ENCODE assay signal across 1 cellular context in the genomic region with DNA sequence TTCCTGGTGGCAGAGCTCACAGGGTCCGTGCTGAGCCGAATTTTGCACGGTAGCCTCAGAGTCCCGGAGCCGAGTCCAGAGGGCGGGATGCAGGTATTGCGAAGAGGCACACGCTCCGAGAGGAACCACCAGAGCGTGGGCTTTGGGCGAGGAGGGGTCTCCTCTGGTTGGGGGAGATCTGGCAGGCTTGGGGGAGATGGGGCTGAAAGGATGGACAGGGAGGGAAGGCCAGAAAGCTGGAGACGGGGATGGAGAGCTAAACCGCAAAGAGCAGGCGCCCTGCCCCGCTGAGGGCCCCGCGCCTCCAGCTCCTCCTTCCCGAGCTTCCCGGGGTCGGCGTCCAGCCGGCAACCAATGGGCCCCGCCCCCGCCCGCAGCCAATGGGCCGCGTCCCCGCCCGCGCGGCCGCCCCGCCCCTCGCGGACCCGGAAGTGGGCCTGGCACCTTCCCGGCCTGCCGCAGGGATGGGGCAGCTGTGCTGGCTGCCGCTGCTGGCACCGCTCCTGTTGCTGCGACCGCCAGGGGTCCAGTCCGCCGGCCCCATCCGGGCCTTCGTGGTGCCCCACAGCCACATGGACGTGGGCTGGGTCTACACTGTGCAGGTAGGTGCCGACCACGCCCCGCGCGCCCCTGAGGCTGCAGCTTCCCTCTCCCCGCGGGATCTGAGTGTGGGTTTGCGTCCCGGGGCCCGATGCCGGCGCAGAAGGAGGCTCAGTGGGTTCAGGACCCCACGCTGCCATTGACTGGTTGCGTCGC.
A peak's percentile ranks its signal among the peaks of the same experiment; 100 is the strongest.
TF ChIP-seq lines count a peak whose summit lies in the region.

Gene MAN2B2, plus strand, starts transcription at position 443 of the 756 bp plus-strand sequence. Its CDS starts 22 bp downstream, at position 465.

TF ChIP-seq in HepG2, 621 proteins besides CTCF, POLR2A, EP300 and RAD21 (continued from another document and continues in another):
- TF ChIP-seq ZNF430 (CRISPR knock-in tag; IDR thresholded peaks at IDR 0.05), result no peak
- no peak for TF ChIP-seq ZNF207 (IDR thresholded peaks at IDR 0.05; ENCODE audit: borderline replicate concordance)
- TF ChIP-seq CREBL2 (CRISPR knock-in tag; IDR thresholded peaks at IDR 0.05; ENCODE audit: borderline replicate concordance), result no peak
- TF ChIP-seq ZNF558 (CRISPR knock-in tag; IDR thresholded peaks at IDR 0.05; ENCODE audit: borderline replicate concordance), result no peak
- TF ChIP-seq KLF11 (CRISPR knock-in tag; IDR thresholded peaks at IDR 0.05), result no peak
- no peak for TF ChIP-seq ZNF124 (CRISPR knock-in tag; IDR thresholded peaks at IDR 0.05)
- peak; percentile 41; the same call in 1 of the 2 replicates for TF ChIP-seq KDM2A (CRISPR knock-in tag; IDR thresholded peaks at IDR 0.05; ENCODE audit: borderline replicate concordance, low read depth)
- TF ChIP-seq ZNF720 (CRISPR knock-in tag; IDR thresholded peaks at IDR 0.05), result no peak
- TF ChIP-seq EZH2 (conservative IDR thresholded peaks at IDR 0.05; ENCODE audit: low read depth, low read length), result no peak
- TF ChIP-seq RXRA (CRISPR knock-in tag; IDR thresholded peaks at IDR 0.05), result no peak
- no peak for TF ChIP-seq ATM (IDR thresholded peaks at IDR 0.05; ENCODE audit: borderline replicate concordance)
- TF ChIP-seq ZSCAN29 (CRISPR knock-in tag; conservative IDR thresholded peaks at IDR 0.05), result no peak
- TF ChIP-seq MTA1 (CRISPR knock-in tag; IDR thresholded peaks at IDR 0.05; ENCODE audit: borderline replicate concordance), result no peak
- peak; percentile 86 for TF ChIP-seq SP4 (CRISPR knock-in tag; IDR thresholded peaks at IDR 0.05)
- TF ChIP-seq ZNF850 (CRISPR knock-in tag; conservative IDR thresholded peaks at IDR 0.05), result no peak
- no peak for TF ChIP-seq LRRFIP1 (CRISPR knock-in tag; conservative IDR thresholded peaks at IDR 0.05)
- no peak for TF ChIP-seq ATF6 (CRISPR knock-in tag; conservative IDR thresholded peaks at IDR 0.05)
- TF ChIP-seq ZSCAN12 (CRISPR knock-in tag; IDR thresholded peaks at IDR 0.05), result no peak
- TF ChIP-seq, protein P1, sequence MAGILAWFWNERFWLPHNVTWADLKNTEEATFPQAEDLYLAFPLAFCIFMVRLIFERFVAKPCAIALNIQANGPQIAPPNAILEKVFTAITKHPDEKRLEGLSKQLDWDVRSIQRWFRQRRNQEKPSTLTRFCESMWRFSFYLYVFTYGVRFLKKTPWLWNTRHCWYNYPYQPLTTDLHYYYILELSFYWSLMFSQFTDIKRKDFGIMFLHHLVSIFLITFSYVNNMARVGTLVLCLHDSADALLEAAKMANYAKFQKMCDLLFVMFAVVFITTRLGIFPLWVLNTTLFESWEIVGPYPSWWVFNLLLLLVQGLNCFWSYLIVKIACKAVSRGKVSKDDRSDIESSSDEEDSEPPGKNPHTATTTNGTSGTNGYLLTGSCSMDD (CRISPR knock-in tag; IDR thresholded peaks at IDR 0.05), result no peak
- no peak for TF ChIP-seq ZNF33A (CRISPR knock-in tag; IDR thresholded peaks at IDR 0.05; ENCODE audit: borderline replicate concordance)
- no peak for TF ChIP-seq ZBTB34 (CRISPR knock-in tag; IDR thresholded peaks at IDR 0.05)
- TF ChIP-seq ZNF343 (CRISPR knock-in tag; IDR thresholded peaks at IDR 0.05), result no peak
- TF ChIP-seq POLR2AphosphoS5 (IDR thresholded peaks at IDR 0.05; ENCODE audit: low read depth, low read length), result peak; percentile 64; the same call in 1 of the 2 replicates
- TF ChIP-seq, protein P2, sequence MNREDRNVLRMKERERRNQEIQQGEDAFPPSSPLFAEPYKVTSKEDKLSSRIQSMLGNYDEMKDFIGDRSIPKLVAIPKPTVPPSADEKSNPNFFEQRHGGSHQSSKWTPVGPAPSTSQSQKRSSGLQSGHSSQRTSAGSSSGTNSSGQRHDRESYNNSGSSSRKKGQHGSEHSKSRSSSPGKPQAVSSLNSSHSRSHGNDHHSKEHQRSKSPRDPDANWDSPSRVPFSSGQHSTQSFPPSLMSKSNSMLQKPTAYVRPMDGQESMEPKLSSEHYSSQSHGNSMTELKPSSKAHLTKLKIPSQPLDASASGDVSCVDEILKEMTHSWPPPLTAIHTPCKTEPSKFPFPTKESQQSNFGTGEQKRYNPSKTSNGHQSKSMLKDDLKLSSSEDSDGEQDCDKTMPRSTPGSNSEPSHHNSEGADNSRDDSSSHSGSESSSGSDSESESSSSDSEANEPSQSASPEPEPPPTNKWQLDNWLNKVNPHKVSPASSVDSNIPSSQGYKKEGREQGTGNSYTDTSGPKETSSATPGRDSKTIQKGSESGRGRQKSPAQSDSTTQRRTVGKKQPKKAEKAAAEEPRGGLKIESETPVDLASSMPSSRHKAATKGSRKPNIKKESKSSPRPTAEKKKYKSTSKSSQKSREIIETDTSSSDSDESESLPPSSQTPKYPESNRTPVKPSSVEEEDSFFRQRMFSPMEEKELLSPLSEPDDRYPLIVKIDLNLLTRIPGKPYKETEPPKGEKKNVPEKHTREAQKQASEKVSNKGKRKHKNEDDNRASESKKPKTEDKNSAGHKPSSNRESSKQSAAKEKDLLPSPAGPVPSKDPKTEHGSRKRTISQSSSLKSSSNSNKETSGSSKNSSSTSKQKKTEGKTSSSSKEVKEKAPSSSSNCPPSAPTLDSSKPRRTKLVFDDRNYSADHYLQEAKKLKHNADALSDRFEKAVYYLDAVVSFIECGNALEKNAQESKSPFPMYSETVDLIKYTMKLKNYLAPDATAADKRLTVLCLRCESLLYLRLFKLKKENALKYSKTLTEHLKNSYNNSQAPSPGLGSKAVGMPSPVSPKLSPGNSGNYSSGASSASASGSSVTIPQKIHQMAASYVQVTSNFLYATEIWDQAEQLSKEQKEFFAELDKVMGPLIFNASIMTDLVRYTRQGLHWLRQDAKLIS (CRISPR knock-in tag; IDR thresholded peaks at IDR 0.05), result no peak
- TF ChIP-seq, protein P3, sequence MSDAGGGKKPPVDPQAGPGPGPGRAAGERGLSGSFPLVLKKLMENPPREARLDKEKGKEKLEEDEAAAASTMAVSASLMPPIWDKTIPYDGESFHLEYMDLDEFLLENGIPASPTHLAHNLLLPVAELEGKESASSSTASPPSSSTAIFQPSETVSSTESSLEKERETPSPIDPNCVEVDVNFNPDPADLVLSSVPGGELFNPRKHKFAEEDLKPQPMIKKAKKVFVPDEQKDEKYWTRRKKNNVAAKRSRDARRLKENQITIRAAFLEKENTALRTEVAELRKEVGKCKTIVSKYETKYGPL (CRISPR knock-in tag; IDR thresholded peaks at IDR 0.05), result no peak
- TF ChIP-seq, protein P4, sequence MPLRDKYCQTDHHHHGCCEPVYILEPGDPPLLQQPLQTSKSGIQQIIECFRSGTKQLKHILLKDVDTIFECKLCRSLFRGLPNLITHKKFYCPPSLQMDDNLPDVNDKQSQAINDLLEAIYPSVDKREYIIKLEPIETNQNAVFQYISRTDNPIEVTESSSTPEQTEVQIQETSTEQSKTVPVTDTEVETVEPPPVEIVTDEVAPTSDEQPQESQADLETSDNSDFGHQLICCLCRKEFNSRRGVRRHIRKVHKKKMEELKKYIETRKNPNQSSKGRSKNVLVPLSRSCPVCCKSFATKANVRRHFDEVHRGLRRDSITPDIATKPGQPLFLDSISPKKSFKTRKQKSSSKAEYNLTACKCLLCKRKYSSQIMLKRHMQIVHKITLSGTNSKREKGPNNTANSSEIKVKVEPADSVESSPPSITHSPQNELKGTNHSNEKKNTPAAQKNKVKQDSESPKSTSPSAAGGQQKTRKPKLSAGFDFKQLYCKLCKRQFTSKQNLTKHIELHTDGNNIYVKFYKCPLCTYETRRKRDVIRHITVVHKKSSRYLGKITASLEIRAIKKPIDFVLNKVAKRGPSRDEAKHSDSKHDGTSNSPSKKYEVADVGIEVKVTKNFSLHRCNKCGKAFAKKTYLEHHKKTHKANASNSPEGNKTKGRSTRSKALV (CRISPR knock-in tag; IDR thresholded peaks at IDR 0.05), result no peak
- peak; percentile 46; the same call in 1 of the 2 replicates for TF ChIP-seq DMAP1 (CRISPR knock-in tag; IDR thresholded peaks at IDR 0.05)
- no peak for TF ChIP-seq ZNF383 (CRISPR knock-in tag; IDR thresholded peaks at IDR 0.05; ENCODE audit: borderline replicate concordance)
- TF ChIP-seq RORA (CRISPR knock-in tag; IDR thresholded peaks at IDR 0.05), result no peak
- 0 out of 2 replicates have a peak, but pooled peaks have one; percentile 75 for TF ChIP-seq NFKB2 (CRISPR knock-in tag; IDR thresholded peaks at IDR 0.05; ENCODE audit: borderline replicate concordance)
- 0 out of 2 replicates have a peak, but pooled peaks have one; percentile 33 for TF ChIP-seq HIC2 (CRISPR knock-in tag; IDR thresholded peaks at IDR 0.05; ENCODE audit: low read depth)
- TF ChIP-seq KMT2B (CRISPR knock-in tag; IDR thresholded peaks at IDR 0.05), result no peak; the same call in 1 of the 2 replicates
